In the genomic region with DNA sequence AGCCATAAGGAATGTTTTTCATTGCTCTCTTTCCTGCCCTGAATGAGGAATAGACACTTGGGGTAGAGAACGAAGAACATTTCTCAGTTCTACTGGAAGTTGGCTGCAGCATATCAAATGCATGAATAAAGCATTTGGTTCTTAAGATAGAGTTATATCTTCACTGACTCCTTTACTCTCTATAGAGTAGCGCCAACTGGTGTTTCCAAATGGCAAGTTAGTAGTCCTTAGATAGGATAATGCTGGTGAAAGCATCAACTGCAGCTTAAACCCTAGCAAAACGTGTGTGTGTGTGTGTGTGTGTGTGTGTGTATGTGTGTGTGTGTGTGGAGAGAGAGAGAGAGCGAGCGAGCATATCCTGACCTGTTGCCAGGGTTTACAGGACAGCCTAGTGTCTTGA, we compare ENCODE assay signal across 19 cellular contexts.
DNase-seq lines count a peak whose midpoint lies in the region; TF ChIP-seq lines count a peak whose summit lies in the region.
"Had no signal": no experiment of that assay in that cellular context is flagged by ENCODE, and none has a peak within 500 bp of the region (broad histone marks: within the 10 kb centered on the region; RNA-seq: fewer than 3 reads in every experiment).

No MANE protein-coding gene starts in this region.

- H3K4me1 Mint-ChIP-seq in activated CD4-positive, alpha-beta T cell treated with anti-CD3 and anti-CD28 coated beads, Interleukin-2, amount 10 ng/mL, durations not matched to agents 7 days and 5 days: no peaks in the 10 kb centered on the region
- no peaks in the 10 kb centered on the region for H3K4me1 Mint-ChIP-seq in nephron progenitor cell
- H3K4me1 Mint-ChIP-seq: activated naive CD4-positive, alpha-beta T cell treated with anti-CD3 and anti-CD28 coated beads, Interleukin-2, amount 10 ng/mL, durations not matched to agents 7 days and 5 days had no signal

- no peak overlapping the region for H3K4me3 ChIP-seq in fibroblast of the aortic adventitia (ENCODE audit: low read depth, low read length)
- H3K4me3 ChIP-seq: gastroesophageal sphincter, uterus had no signal

- no peaks in the 10 kb centered on the region for H3K9me3 Mint-ChIP-seq in activated CD4-positive, alpha-beta T cell treated with anti-CD3 and anti-CD28 coated beads, Interleukin-2, amount 10 ng/mL, durations not matched to agents 7 days and 5 days
- peaks cover 8% of the 10 kb centered on the region for H3K9me3 Mint-ChIP-seq in nephron progenitor cell
- H3K9me3 Mint-ChIP-seq: activated CD4-positive, alpha-beta memory T cell treated with anti-CD3 and anti-CD28 coated beads for 36 hours; activated naive CD4-positive, alpha-beta T cell treated with anti-CD3 and anti-CD28 coated beads, Interleukin-2, amount 10 ng/mL, durations not matched to agents 7 days and 5 days; CD4-positive, alpha-beta T cell had no signal

- no peak overlapping the region for H3K27ac Mint-ChIP-seq in activated CD4-positive, alpha-beta T cell treated with anti-CD3 and anti-CD28 coated beads, Interleukin-2, amount 10 ng/mL, durations not matched to agents 7 days and 5 days
- no peak overlapping the region for H3K27ac Mint-ChIP-seq in nephron progenitor cell
- H3K27ac Mint-ChIP-seq: activated CD4-positive, alpha-beta memory T cell treated with anti-CD3 and anti-CD28 coated beads for 36 hours; CD4-positive, alpha-beta T cell had no signal

- TF ChIP-seq CTCF in fibroblast of the aortic adventitia (IDR thresholded peaks at IDR 0.05; ENCODE audit: insufficient read depth, low read length) (peak; percentile 36), nephron progenitor cell (IDR thresholded peaks at IDR 0.05) (no peak)

- H3K27ac ChIP-seq in substantia nigra (ENCODE audit: low read depth, low read length, poor library complexity, severe bottlenecking): no peak overlapping the region
- H3K27ac ChIP-seq: gastroesophageal sphincter, uterus had no signal

- POLR2A ChIA-PET in activated CD4-positive, alpha-beta T cell treated with anti-CD3 and anti-CD28 coated beads, Interleukin-2, amount 10 ng/mL, durations not matched to agents 7 days and 5 days (lab: Charles Lee): no interaction called here

- peaks cover 2% of the 10 kb centered on the region for H3K27me3 Mint-ChIP-seq in activated CD4-positive, alpha-beta T cell treated with anti-CD3 and anti-CD28 coated beads, Interleukin-2, amount 10 ng/mL, durations not matched to agents 7 days and 5 days
- H3K27me3 Mint-ChIP-seq in nephron progenitor cell (ENCODE audit: low read depth, poor library complexity): peaks cover 16% of the 10 kb centered on the region
- H3K27me3 Mint-ChIP-seq: activated naive CD4-positive, alpha-beta T cell treated with anti-CD3 and anti-CD28 coated beads, Interleukin-2, amount 10 ng/mL, durations not matched to agents 7 days and 5 days had no signal

- H3K36me3 Mint-ChIP-seq in activated CD4-positive, alpha-beta T cell treated with anti-CD3 and anti-CD28 coated beads, Interleukin-2, amount 10 ng/mL, durations not matched to agents 7 days and 5 days (ENCODE audit: low read depth): no peaks in the 10 kb centered on the region
- H3K36me3 Mint-ChIP-seq in nephron progenitor cell (ENCODE audit: low read depth): no peaks in the 10 kb centered on the region
- H3K36me3 Mint-ChIP-seq: activated CD4-positive, alpha-beta memory T cell treated with anti-CD3 and anti-CD28 coated beads for 36 hours; activated naive CD4-positive, alpha-beta T cell treated with anti-CD3 and anti-CD28 coated beads, Interleukin-2, amount 10 ng/mL, durations not matched to agents 7 days and 5 days had no signal

- no peak overlapping the region for H3K4me3 Mint-ChIP-seq in activated CD4-positive, alpha-beta T cell treated with anti-CD3 and anti-CD28 coated beads, Interleukin-2, amount 10 ng/mL, durations not matched to agents 7 days and 5 days
- no peak overlapping the region for H3K4me3 Mint-ChIP-seq in nephron progenitor cell
- H3K4me3 Mint-ChIP-seq: activated CD4-positive, alpha-beta memory T cell treated with anti-CD3 and anti-CD28 coated beads for 36 hours; activated naive CD4-positive, alpha-beta T cell treated with anti-CD3 and anti-CD28 coated beads, Interleukin-2, amount 10 ng/mL, durations not matched to agents 7 days and 5 days; CD4-positive, alpha-beta T cell had no signal

- CTCF ChIA-PET in activated CD4-positive, alpha-beta T cell treated with anti-CD3 and anti-CD28 coated beads, Interleukin-2, amount 10 ng/mL, durations not matched to agents 7 days and 5 days (lab: Charles Lee): no interaction called here

- DNase-seq in A172 (ENCODE audit: low spot score) (peak; percentile 11), HCEC 1CT (peak; percentile 2), amniotic epithelial cell (ENCODE audit: low read depth) (peak; percentile 38), fibroblast of the aortic adventitia (ENCODE audit: low read depth) (peak; percentile 15), substantia nigra (lab: John Stamatoyannopoulos, UW) (no peak), nephron progenitor cell (no peak)
- DNase-seq in activated T-cell treated with anti-CD3 and anti-CD28 coated beads, Interleukin-2, amount 50 U/mL, for 48 hours: no peak
- DNase-seq in activated CD4-positive, alpha-beta T cell treated with anti-CD3 and anti-CD28 coated beads, Interleukin-2, amount 10 ng/mL, durations not matched to agents 7 days and 5 days: no peak
- DNase-seq: activated CD4-positive, alpha-beta memory T cell treated with anti-CD3 and anti-CD28 coated beads for 36 hours; activated naive CD4-positive, alpha-beta T cell treated with anti-CD3 and anti-CD28 coated beads, Interleukin-2, amount 10 ng/mL, durations not matched to agents 7 days and 5 days; aorta; CD4-positive, alpha-beta T cell; Kasumi-1; left colon; NCI-H510A treated with DMSO at 0.1 percent for 48 hours; stimulated activated CD8-positive, alpha-beta memory T cell treated with anti-CD3 and anti-CD28 coated beads, Interleukin-4, amount 100 ng/mL, for 48 hours; T-helper 1 cell; uterus had no signal

Comparison
In these comparisons a context has a peak if more than half of its experiments do, and no peak if none do; other contexts are left out.
1. DNase-seq: peak in A172 (single experiment), HCEC 1CT (single experiment), amniotic epithelial cell (single experiment) and fibroblast of the aortic adventitia (single experiment); none in activated T-cell treated with anti-CD3 and anti-CD28 coated beads, Interleukin-2, amount 50 U/mL, for 48 hours (0 of 2), activated CD4-positive, alpha-beta T cell treated with anti-CD3 and anti-CD28 coated beads, Interleukin-2, amount 10 ng/mL, durations not matched to agents 7 days and 5 days (single experiment), substantia nigra (0 of 49) and nephron progenitor cell (single experiment).